ENCODE assay signal across 9 cellular contexts in the genomic region with DNA sequence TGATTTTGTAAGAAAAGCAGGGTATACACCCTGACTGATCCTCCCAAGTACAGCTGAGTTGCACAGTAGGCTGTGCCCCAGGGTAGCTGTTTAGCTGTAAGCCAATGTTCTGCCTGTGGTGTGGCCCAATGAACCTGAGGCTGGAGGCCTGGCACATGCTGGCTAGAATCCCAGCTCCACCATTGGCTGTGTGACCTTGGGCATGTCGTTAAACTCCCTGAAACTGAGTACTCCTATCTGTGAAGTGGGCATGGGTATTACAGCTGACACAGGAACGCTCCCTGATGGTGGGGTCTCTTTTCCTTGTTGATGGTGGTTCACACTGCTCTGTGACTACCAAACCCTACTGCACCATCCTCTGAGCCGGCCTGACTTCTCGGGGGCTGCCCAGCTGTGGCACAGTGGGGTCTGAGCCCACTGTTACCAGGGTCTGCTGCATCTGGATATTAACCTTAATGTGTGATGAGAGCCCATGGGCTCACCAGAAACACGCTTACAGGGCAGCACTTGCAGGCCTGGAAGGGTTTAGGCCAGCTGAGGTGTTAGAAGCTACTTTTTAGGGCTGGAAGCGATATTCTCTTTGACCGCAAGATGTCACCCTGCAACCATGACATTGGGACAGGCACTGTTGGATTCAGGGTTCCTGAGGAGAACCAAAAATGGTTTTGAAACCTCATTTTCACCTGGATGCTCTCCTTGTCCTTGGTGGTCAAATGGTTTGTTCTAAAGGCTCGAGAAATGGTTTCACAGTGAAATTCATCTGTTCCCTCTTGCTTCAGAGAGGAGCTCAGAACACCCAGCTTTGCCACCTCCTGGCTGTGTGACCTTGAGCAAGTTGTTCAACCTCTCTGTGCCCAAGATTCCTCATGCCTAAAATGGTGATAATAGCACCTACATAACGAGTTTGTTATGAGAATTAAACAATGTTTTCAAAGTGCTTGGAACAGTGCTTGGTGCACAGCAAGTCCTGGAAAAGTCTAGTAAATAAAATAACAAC. TPM values are rescaled to one million over a fixed set of nuclear protein-coding genes. Genes with fewer than 3 reads are reported as not detected.
DNase-seq lines count a peak whose midpoint lies in the region; ATAC-seq and TF ChIP-seq lines count a peak whose summit lies in the region.
"Had no signal": no experiment of that assay in that cellular context is flagged by ENCODE, and none has a peak within 500 bp of the region (broad histone marks: within the 10 kb centered on the region; RNA-seq: fewer than 3 reads in every experiment).

No MANE protein-coding gene starts in this region.

- H3K4me1 Mint-ChIP-seq in Caco-2 (ENCODE audit: low read depth, unreplicated experiment): peaks cover 5% of the 10 kb centered on the region
- peaks cover under 1% of the 10 kb centered on the region for H3K4me1 Mint-ChIP-seq in activated naive CD8-positive, alpha-beta T cell treated with anti-CD3 and anti-CD28 coated beads, Interleukin-2, amount 50 U/mL, for 24 hours

- H3K36me3 ChIP-seq in Caco-2 (ENCODE audit: control insufficient read depth, insufficient read depth, low read length) (no peaks in the 10 kb centered on the region), HEK293 (ENCODE audit: control insufficient read depth in 2 of 2, insufficient read depth in 1 of 2, low read length in 2 of 2) (no peaks in the 10 kb centered on the region), RWPE2 (ENCODE audit: low read depth) (no peaks in the 10 kb centered on the region), prostate gland (no peaks in the 10 kb centered on the region)
- H3K36me3 ChIP-seq: SJSA1 had no signal

- TF ChIP-seq POLR2A in prostate gland (IDR thresholded peaks at IDR 0.05): no peak

- no peak overlapping the region for H3K4me3 Mint-ChIP-seq in Caco-2 (ENCODE audit: unreplicated experiment)
- no peak overlapping the region for H3K4me3 Mint-ChIP-seq in activated naive CD8-positive, alpha-beta T cell treated with anti-CD3 and anti-CD28 coated beads, Interleukin-2, amount 50 U/mL, for 24 hours

- H3K9me3 Mint-ChIP-seq in Caco-2 (ENCODE audit: unreplicated experiment): no peaks in the 10 kb centered on the region
- H3K9me3 Mint-ChIP-seq in activated naive CD8-positive, alpha-beta T cell treated with anti-CD3 and anti-CD28 coated beads, Interleukin-2, amount 50 U/mL, for 24 hours: no peaks in the 10 kb centered on the region

- DNase-seq in Caco-2 (peak in 1 of 2 experiments; percentile 61), RWPE2 (ENCODE audit: low spot score) (no peak), cardiac septum (ENCODE audit: low spot score) (peak; percentile 58), prostate gland (ENCODE audit: low spot score) (peak; percentile 61), GF-D8 (lab: John Stamatoyannopoulos, UW) (no peak), OCI-M2 (lab: John Stamatoyannopoulos, UW; ENCODE audit: unreplicated experiment) (no peak)
- peak; percentile 52 for DNase-seq in activated naive CD8-positive, alpha-beta T cell treated with anti-CD3 and anti-CD28 coated beads, Interleukin-2, amount 50 U/mL, for 24 hours

- H3K27me3 ChIP-seq in Caco-2 (replicated peaks; ENCODE audit: control insufficient read depth, insufficient read depth, low read length) (no peaks in the 10 kb centered on the region), RWPE2 (ENCODE audit: insufficient read depth, poor library complexity, severe bottlenecking) (peaks cover 26% of the 10 kb centered on the region), prostate gland (replicated peaks; ENCODE audit: insufficient read depth) (no peaks in the 10 kb centered on the region)

- TF ChIP-seq CTCF in Caco-2 (IDR thresholded peaks at IDR 0.05; ENCODE audit: insufficient read depth in 1 of 2, low read depth in 1 of 2, low read length in 1 of 2, severe bottlenecking in 1 of 2, unreplicated experiment in 1 of 2): peak; percentile 57 to 62
- TF ChIP-seq CTCF in HEK293 (tag by site-specific recombination; IDR thresholded peaks at IDR 0.05): peak; percentile 63
- peak; percentile 88 for TF ChIP-seq CTCF in RWPE2 (IDR thresholded peaks at IDR 0.05; ENCODE audit: poor library complexity, severe bottlenecking)
- TF ChIP-seq CTCF in prostate gland (IDR thresholded peaks at IDR 0.05): peak; percentile 25 to 85 (median 72)

- 0 out of 3 replicates have a peak, but pooled peaks have one; percentile 46 for ATAC-seq in RWPE2 (ENCODE audit: low read depth)
- no peak for ATAC-seq in activated naive CD8-positive, alpha-beta T cell treated with anti-CD3 and anti-CD28 coated beads, Interleukin-2, amount 50 U/mL, for 24 hours

- intact Hi-C loops in Caco-2 (cut with micrococcal nuclease; ENCODE audit: unreplicated experiment): loop anchor here (1.0 kb wide), 1 partner anchor 504 kb away; no protein-coding TSS in a partner anchor
- intact Hi-C loops in cardiac septum (cut with DNase I): loop anchor here (1.0 to 5.0 kb wide), 2 partner anchors 504 to 1274 kb away; no protein-coding TSS in a partner anchor
- intact Hi-C loops in prostate gland (cut with DNase I): loop anchor here (5.0 to 10.0 kb wide), 2 partner anchors 1157 to 1274 kb away; no protein-coding TSS in a partner anchor

- H3K9me3 ChIP-seq in Caco-2 (no peaks in the 10 kb centered on the region), HEK293 (ENCODE audit: control insufficient read depth, insufficient read depth, low read depth, low read length) (no peaks in the 10 kb centered on the region), RWPE2 (ENCODE audit: severe bottlenecking) (no peaks in the 10 kb centered on the region), prostate gland (no peaks in the 10 kb centered on the region)
- H3K9me3 ChIP-seq: SJSA1 had no signal

- peaks cover 10% of the 10 kb centered on the region for H3K4me1 ChIP-seq in Caco-2
- H3K4me1 ChIP-seq in HEK293 (ENCODE audit: control insufficient read depth, insufficient read depth, low read length): no peaks in the 10 kb centered on the region
- no peaks in the 10 kb centered on the region for H3K4me1 ChIP-seq in RWPE2 (ENCODE audit: insufficient read depth, poor library complexity, severe bottlenecking)
- no peaks in the 10 kb centered on the region for H3K4me1 ChIP-seq in prostate gland (replicated peaks)

- POLR2A ChIA-PET in Caco-2 (lab: Charles Lee) (no interaction called here), HEK293 (lab: Yijun Ruan, JAX) (interaction anchor here (1.2 kb wide), 1 partner anchor 502 kb away, joined by 4 read pairs; no protein-coding TSS in a partner anchor)

- no peak overlapping the region for H3K27ac Mint-ChIP-seq in Caco-2 (ENCODE audit: unreplicated experiment)
- no peak overlapping the region for H3K27ac Mint-ChIP-seq in activated naive CD8-positive, alpha-beta T cell treated with anti-CD3 and anti-CD28 coated beads, Interleukin-2, amount 50 U/mL, for 24 hours

- H3K36me3 Mint-ChIP-seq in Caco-2 (ENCODE audit: insufficient read depth, unreplicated experiment): no peaks in the 10 kb centered on the region
- H3K36me3 Mint-ChIP-seq in activated naive CD8-positive, alpha-beta T cell treated with anti-CD3 and anti-CD28 coated beads, Interleukin-2, amount 50 U/mL, for 24 hours (ENCODE audit: low read depth): no peaks in the 10 kb centered on the region

- CTCF ChIA-PET in Caco-2 (lab: Charles Lee) (interaction anchor here (0.7 to 1.6 kb wide), 8 partner anchors 394 to 542 kb away, joined by 3 to 13 read pairs (median 5); no protein-coding TSS in a partner anchor), HEK293 (lab: Yijun Ruan, JAX) (interaction anchor here (0.5 to 7.1 kb wide), 66 partner anchors 8 to 1319 kb away, joined by 3 to 140 read pairs (median 4); no protein-coding TSS in a partner anchor)

- H3K27ac ChIP-seq in HEK293 (ENCODE audit: extremely low read depth, low read depth, low read length) (no peak overlapping the region), RWPE2 (ENCODE audit: poor library complexity, severe bottlenecking) (no peak overlapping the region), prostate gland (no peak overlapping the region)
- H3K27ac ChIP-seq: SJSA1 had no signal

- BruUV-seq in Caco-2 (replicated peaks; lab: Mats Ljungman, UMichigan): no TSS peak

- no peaks in the 10 kb centered on the region for H3K27me3 Mint-ChIP-seq in Caco-2 (ENCODE audit: insufficient read depth, unreplicated experiment)
- peaks cover 13% of the 10 kb centered on the region for H3K27me3 Mint-ChIP-seq in activated naive CD8-positive, alpha-beta T cell treated with anti-CD3 and anti-CD28 coated beads, Interleukin-2, amount 50 U/mL, for 24 hours

- no peak overlapping the region for H3K4me3 ChIP-seq in Caco-2 (ENCODE audit: low read depth, low read length)
- H3K4me3 ChIP-seq in HEK293 (ENCODE audit: low read depth, low read length): no peak overlapping the region
- no peak overlapping the region for H3K4me3 ChIP-seq in RWPE2 (ENCODE audit: severe bottlenecking)
- H3K4me3 ChIP-seq in prostate gland: no peak overlapping the region
- H3K4me3 ChIP-seq: SJSA1 had no signal

- WGBS in prostate gland: 44% methylated on average over 9 of the region's 9 CpGs

TF ChIP-seq in HEK293, 187 proteins besides CTCF, POLR2A, EP300 and RAD21:
- TF ChIP-seq ZNF768 (tag by site-specific recombination; IDR thresholded peaks at IDR 0.05): peak; percentile 93
- no peak for TF ChIP-seq ZNF10 (tag by site-specific recombination; IDR thresholded peaks at IDR 0.05)
- peak; percentile 87 for TF ChIP-seq ZNF654 (tag by site-specific recombination; IDR thresholded peaks at IDR 0.05; ENCODE audit: low read depth)
- peak; percentile 62 for TF ChIP-seq SCRT2 (tag by site-specific recombination; IDR thresholded peaks at IDR 0.05)

RNA-seq across cellular contexts. Expression of a gene that starts 6.8 kb away (rescaled TPM):
- total RNA-seq in Caco-2 (2022) (3.7 and 5.4 TPM in 2 replicates), cardiac septum (29.6 TPM), prostate gland (10 to 100 TPM; 28.4 to 88.5 TPM)
- total RNA-seq: SJSA1 had no signal

Comparison
In these comparisons a context has a peak if more than half of its experiments do, and no peak if none do; other contexts are left out.
1. DNase-seq: peak in activated naive CD8-positive, alpha-beta T cell treated with anti-CD3 and anti-CD28 coated beads, Interleukin-2, amount 50 U/mL, for 24 hours (single experiment), cardiac septum (single experiment) and prostate gland (single experiment); none in RWPE2 (single experiment), GF-D8 (single experiment) and OCI-M2 (single experiment).
2. Peak in every context shown above with its lines, with median percentiles within 50 percentile points of each other: CTCF ChIP-seq.